ENCODE assay signal across 15 cellular contexts in genomic region chrX:72026341-72027023, GRCh38.
DNase-seq lines count a peak whose midpoint lies in the region; ATAC-seq and TF ChIP-seq lines count a peak whose summit lies in the region.
"Had no signal": no experiment of that assay in that cellular context is flagged by ENCODE, and none has a peak within 500 bp of the region (broad histone marks: within the 10 kb centered on the region; RNA-seq: fewer than 3 reads in every experiment).

No MANE protein-coding gene starts in this region.

- H3K4me2 ChIP-seq in osteoblast (ENCODE audit: insufficient read depth, low read length), result peak overlapping the region; percentile 7
- H3K4me2 ChIP-seq: BLaER1 had no signal

- 40% methylated on average over 2 of the region's 3 CpGs for WGBS in prostate gland

- H4K20me1 ChIP-seq in osteoblast (ENCODE audit: insufficient read depth, low read length), result peaks cover 3% of the 10 kb centered on the region
- H4K20me1 ChIP-seq: BLaER1 had no signal

- intact Hi-C loops in colonic mucosa (cut with DNase I), result no loop called here
- intact Hi-C loops in prostate gland (cut with DNase I), result no loop called here

- DNase-seq in GM10266 (ENCODE audit: extremely low spot score) (peak; percentile 8), colonic mucosa (peak; percentile 7), osteoblast (ENCODE audit: insufficient read length, low spot score, missing footprints) (no peak), left lobe of liver (ENCODE audit: low spot score) (no peak), SW480 (ENCODE audit: low spot score) (no peak), prostate gland (ENCODE audit: low spot score) (no peak)
- DNase-seq: DMS79 treated with DMSO at 0.1 percent for 48 hours, NCI-H1092 treated with DMSO at 0.1 percent for 48 hours, Right ventricle myocardium superior, spleen had no signal

- peak overlapping the region; percentile 8 for H2AFZ ChIP-seq in osteoblast (ENCODE audit: low read length)

- H3K27ac ChIP-seq in colonic mucosa (no peak overlapping the region), osteoblast (ENCODE audit: low read depth, low read length) (peak overlapping the region; percentile 14), prostate gland (no peak overlapping the region)
- H3K27ac ChIP-seq: BLaER1, neutrophil, spleen had no signal

- ATAC-seq in GM21786 (IDR thresholded peaks at IDR 0.05; ENCODE audit: unreplicated experiment) (peak; percentile 48), left lobe of liver (no peak), HG03432 (IDR thresholded peaks at IDR 0.05; ENCODE audit: unreplicated experiment) (no peak)

- H3K9me3 ChIP-seq in colonic mucosa (no peaks in the 10 kb centered on the region), osteoblast (ENCODE audit: low read depth, low read length) (no peaks in the 10 kb centered on the region), prostate gland (no peaks in the 10 kb centered on the region)
- H3K9me3 ChIP-seq: neutrophil, spleen, thoracic aorta had no signal

- H3K4me1 ChIP-seq in colonic mucosa (no peaks in the 10 kb centered on the region), osteoblast (ENCODE audit: insufficient read depth, low read length) (peaks cover 29% of the 10 kb centered on the region), prostate gland (replicated peaks) (no peaks in the 10 kb centered on the region)
- H3K4me1 ChIP-seq: BLaER1, spleen had no signal

- H3K36me3 ChIP-seq in colonic mucosa (no peaks in the 10 kb centered on the region), osteoblast (ENCODE audit: insufficient read depth, low read length) (no peaks in the 10 kb centered on the region), prostate gland (no peaks in the 10 kb centered on the region)
- H3K36me3 ChIP-seq: BLaER1, neutrophil, spleen, thoracic aorta had no signal

- H3K79me2 ChIP-seq in osteoblast (ENCODE audit: insufficient read depth, low read length), result no peaks in the 10 kb centered on the region

- H3K27me3 ChIP-seq in colonic mucosa (no peaks in the 10 kb centered on the region), osteoblast (ENCODE audit: insufficient read depth, low read length) (peaks cover 24% of the 10 kb centered on the region), prostate gland (replicated peaks; ENCODE audit: insufficient read depth) (no peaks in the 10 kb centered on the region)
- H3K27me3 ChIP-seq: neutrophil had no signal

- H3K4me3 ChIP-seq in colonic mucosa (no peak overlapping the region), osteoblast (ENCODE audit: insufficient read depth, low read length) (no peak overlapping the region), prostate gland (no peak overlapping the region)
- H3K4me3 ChIP-seq: BLaER1, spleen had no signal

- no peak for TF ChIP-seq POLR2A in prostate gland (IDR thresholded peaks at IDR 0.05)

- no peak overlapping the region for H3K9ac ChIP-seq in colonic mucosa (ENCODE audit: low read depth in 2 of 2, low read length in 2 of 2)
- H3K9ac ChIP-seq: BLaER1 had no signal

- TF ChIP-seq CTCF in GM10266 (IDR thresholded peaks at IDR 0.05; ENCODE audit: control insufficient read depth, insufficient read depth, low read depth, missing control alignments) (no peak), colonic mucosa (IDR thresholded peaks at IDR 0.05) (no peak), osteoblast (IDR thresholded peaks at IDR 0.05; ENCODE audit: extremely low read depth, low read depth, low read length) (no peak), prostate gland (IDR thresholded peaks at IDR 0.05) (no peak)

Comparison
In these comparisons a context has a peak if more than half of its experiments do, and no peak if none do; other contexts are left out.
1. DNase-seq: peak in GM10266 (single experiment) and colonic mucosa (single experiment); none in osteoblast (single experiment), left lobe of liver (single experiment), SW480 (single experiment) and prostate gland (single experiment).